In the genomic region with DNA sequence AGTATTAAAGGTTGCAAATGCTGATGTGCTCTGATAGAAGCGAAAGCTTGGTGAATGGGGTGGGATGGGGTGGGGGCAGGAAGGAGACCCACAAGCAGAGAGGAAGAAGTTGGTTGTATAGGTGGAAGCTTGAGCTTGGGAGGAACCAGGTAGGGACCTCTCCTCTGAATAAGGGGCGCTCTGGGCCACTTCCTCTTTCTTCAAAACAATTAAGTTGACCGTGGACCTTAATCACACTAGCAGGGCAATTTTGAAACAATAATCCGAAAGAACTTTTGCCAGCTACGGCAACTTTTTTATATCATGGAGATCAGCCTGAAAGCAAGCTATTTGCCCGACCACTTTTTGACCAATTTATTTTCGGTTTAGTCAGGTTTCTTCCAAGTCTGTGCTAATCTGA, we compare ENCODE assay signal across 8 cellular contexts. TPM values are rescaled to one million over a fixed set of nuclear protein-coding genes. Genes with fewer than 3 reads are reported as not detected.
DNase-seq lines count a peak whose midpoint lies in the region; ATAC-seq and TF ChIP-seq lines count a peak whose summit lies in the region.

No MANE protein-coding gene starts in this region.

- peak; percentile 25 to 37 for DNase-seq in AML-193 (lab: John Stamatoyannopoulos, UW)
- DNase-seq in central memory CD8-positive, alpha-beta T cell (ENCODE audit: low spot score in 2 of 2), result no peak
- peak; percentile 57 for DNase-seq in naive B cell
- DNase-seq in NCI-H146 treated with DMSO at 0.1 percent for 48 hours (lab: John Stamatoyannopoulos, UW; ENCODE audit: unreplicated experiment), result no peak
- DNase-seq in BE2C, result no peak
- no peak for DNase-seq in COLO668 (lab: John Stamatoyannopoulos, UW; ENCODE audit: unreplicated experiment)
- DNase-seq in AG20443 (ENCODE audit: low spot score), result no peak

- H3K9me3 ChIP-seq in HUES64 (ENCODE audit: insufficient read depth, low read depth, low read length) (no peaks in the 10 kb centered on the region), BE2C (no peaks in the 10 kb centered on the region)

- H3K4me3 ChIP-seq in HUES64 (ENCODE audit: low read length), result peak overlapping the region; percentile 71
- H3K4me3 ChIP-seq in BE2C (ENCODE audit: low read depth, low read length), result no peak overlapping the region

- no peaks in the 10 kb centered on the region for H3K9me3 Mint-ChIP-seq in central memory CD8-positive, alpha-beta T cell
- no peaks in the 10 kb centered on the region for H3K9me3 Mint-ChIP-seq in naive B cell

- 90% methylated on average over 7 of the region's 7 CpGs for WGBS in HUES64

- H3K36me3 ChIP-seq in HUES64 (ENCODE audit: insufficient read depth, low read length), result no peaks in the 10 kb centered on the region
- H3K36me3 ChIP-seq in BE2C, result peaks cover 3% of the 10 kb centered on the region; the same call in 1 of the 2 replicates

- peaks cover 21% of the 10 kb centered on the region for H3K4me1 ChIP-seq in HUES64 (ENCODE audit: insufficient read depth, low read length)
- H3K4me1 ChIP-seq in BE2C, result no peaks in the 10 kb centered on the region

- H3K27ac Mint-ChIP-seq in central memory CD8-positive, alpha-beta T cell (ENCODE audit: low read depth), result no peak overlapping the region
- H3K27ac Mint-ChIP-seq in naive B cell, result peak overlapping the region; percentile 76 to 100 (median 99)

- peak overlapping the region; percentile 99; the same call in 1 of the 2 replicates for H3K27ac ChIP-seq in HUES64 (ENCODE audit: low read depth, low read length)

- no peak for TF ChIP-seq CTCF in BE2C (IDR thresholded peaks at IDR 0.05; ENCODE audit: low read depth, low read length)

- peak overlapping the region; percentile 87; the same call in 1 of the 2 replicates for H3K9ac ChIP-seq in HUES64 (ENCODE audit: low read depth, low read length)

- H3K36me3 Mint-ChIP-seq in central memory CD8-positive, alpha-beta T cell (ENCODE audit: insufficient read depth), result peaks cover 20% of the 10 kb centered on the region
- peaks cover 0 to 8% of the 10 kb centered on the region in 2 donors for H3K36me3 Mint-ChIP-seq in naive B cell

- peak overlapping the region; percentile 100 for H3K4me3 Mint-ChIP-seq in central memory CD8-positive, alpha-beta T cell
- peak overlapping the region; percentile 92 to 99 (median 96) for H3K4me3 Mint-ChIP-seq in naive B cell

- peaks cover 29% of the 10 kb centered on the region for H3K4me1 Mint-ChIP-seq in central memory CD8-positive, alpha-beta T cell
- peaks cover 18 to 36% (median 34%) of the 10 kb centered on the region in 3 donors for H3K4me1 Mint-ChIP-seq in naive B cell

- H3K27me3 Mint-ChIP-seq in central memory CD8-positive, alpha-beta T cell, result no peaks in the 10 kb centered on the region
- no peaks in the 10 kb centered on the region for H3K27me3 Mint-ChIP-seq in naive B cell

- no peak for ATAC-seq in central memory CD8-positive, alpha-beta T cell (replicated peaks; ENCODE audit: extremely low read depth, poor library complexity, severe bottlenecking)
- no peak for ATAC-seq in naive B cell (ENCODE audit: low read depth in 2 of 2)

- no peaks in the 10 kb centered on the region for H3K27me3 ChIP-seq in HUES64 (ENCODE audit: insufficient read depth, low read length)
- no peaks in the 10 kb centered on the region for H3K27me3 ChIP-seq in BE2C

RNA-seq across cellular contexts. Expression of a gene that starts 1.9 kb away (rescaled TPM):
- polyA plus RNA-seq in HUES64 (2013, experiment 1 of 2), result 30.1 TPM
- 29.4 TPM for polyA plus RNA-seq in HUES64 (2013, experiment 2 of 2)
- polyA plus RNA-seq in naive B cell (ENCODE audit: low read depth in 6 of 6), result 10 to 100 TPM in 3 of 6 donors, 1 to 10 TPM in 3; 5.9 to 14.3 (median 10.2) TPM
- 23.5 TPM for polyA plus RNA-seq in BE2C (2012; ENCODE audit: insufficient read depth, insufficient read length, low read depth)

Comparison
In these comparisons a context has a peak if more than half of its experiments do, and no peak if none do; other contexts are left out.
1. DNase-seq: peak in AML-193 (2 of 2) and naive B cell (single experiment); none in central memory CD8-positive, alpha-beta T cell (0 of 2), NCI-H146 treated with DMSO at 0.1 percent for 48 hours (single experiment), BE2C (single experiment), COLO668 (single experiment) and AG20443 (single experiment).